Comparison of ENCODE assay signal across 11 cellular contexts in genomic region chr12:69196302-69197288, GRCh38. TPM values are rescaled to one million over a fixed set of nuclear protein-coding genes. Genes with fewer than 3 reads are reported as not detected.
A peak's percentile ranks its signal among the peaks of the same experiment; 100 is the strongest.
DNase-seq lines count a peak whose midpoint lies in the region; ATAC-seq and TF ChIP-seq lines count a peak whose summit lies in the region.
"Had no signal": no experiment of that assay in that cellular context is flagged by ENCODE, and none has a peak within 500 bp of the region (broad histone marks: within the 10 kb centered on the region; RNA-seq: fewer than 3 reads in every experiment).

No MANE protein-coding gene starts in this region.

- no peak for ATAC-seq in HG02884 (IDR thresholded peaks at IDR 0.05; ENCODE audit: unreplicated experiment)

- H3K4me3 ChIP-seq in retinal pigment epithelial cell (ENCODE audit: low read length), result no peak overlapping the region

- peak; percentile 46 for TF ChIP-seq CTCF in retinal pigment epithelial cell (conservative IDR thresholded peaks at IDR 0.05; ENCODE audit: low read depth, low read length)

- peak in 2 of 3 experiments; percentile 13 to 16 for DNase-seq in NCI-H1417 (lab: John Stamatoyannopoulos, UW)
- DNase-seq in NCI-H1417 treated with DMSO at 0.1 percent for 48 hours (lab: John Stamatoyannopoulos, UW), result no peak
- DNase-seq in NAMALWA (ENCODE audit: low spot score), result peak; percentile 53
- DNase-seq in dermis blood vessel endothelial cell, result peak; percentile 33
- no peak for DNase-seq in retinal pigment epithelial cell (ENCODE audit: low read depth)
- no peak for DNase-seq in NCI-H345 treated with DMSO at 0.1 percent for 48 hours (lab: John Stamatoyannopoulos, UW; ENCODE audit: unreplicated experiment)
- DNase-seq in cerebellar cortex (ENCODE audit: low spot score), result no peak
- DNase-seq: activated gamma-delta T cell, mesenchymal stem cell, NCI-H2081 had no signal

RNA-seq across cellular contexts. Expression of gene CPSF6, which starts 42.8 kb away (rescaled TPM):
- 15.1 and 21.9 TPM in 2 replicates for total RNA-seq in dermis blood vessel endothelial cell

Comparison
In these comparisons a context has a peak if more than half of its experiments do, and no peak if none do; other contexts are left out.
1. DNase-seq: peak in NCI-H1417 (2 of 3), NAMALWA (single experiment) and dermis blood vessel endothelial cell (single experiment); none in NCI-H1417 treated with DMSO at 0.1 percent for 48 hours (single experiment), retinal pigment epithelial cell (single experiment), NCI-H345 treated with DMSO at 0.1 percent for 48 hours (single experiment) and cerebellar cortex (single experiment).